8 cellular contexts compared by ENCODE assay signal in the genomic region with DNA sequence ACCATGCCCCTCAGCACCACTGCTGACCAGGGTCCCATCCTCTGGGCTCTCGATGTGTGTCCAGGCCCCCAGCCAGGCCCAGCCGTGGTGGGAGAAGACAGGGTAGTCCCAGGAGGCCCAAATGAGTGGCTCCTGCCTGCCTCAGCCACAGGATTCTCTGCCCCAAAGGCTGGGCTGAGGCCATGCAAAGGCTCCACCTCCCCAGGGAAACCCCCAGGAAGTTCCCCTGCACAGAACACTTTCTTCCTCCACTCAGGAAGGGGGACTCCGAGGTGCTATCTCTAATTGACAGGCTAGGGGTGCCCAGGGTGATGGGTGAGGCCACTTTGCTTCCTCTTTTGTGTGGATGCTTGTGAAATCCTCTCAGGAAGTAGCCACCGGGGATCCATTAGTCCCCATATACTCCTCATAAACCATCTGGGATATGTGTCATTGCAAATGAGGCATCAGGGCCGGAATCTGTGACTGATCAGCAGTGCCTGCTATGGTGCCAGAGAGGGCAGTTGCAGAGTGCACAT. TPM values are rescaled to one million over a fixed set of nuclear protein-coding genes. Genes with fewer than 3 reads are reported as not detected.
DNase-seq lines count a peak whose midpoint lies in the region; ATAC-seq and TF ChIP-seq lines count a peak whose summit lies in the region.

No MANE protein-coding gene starts in this region.

- peaks cover 32% of the 10 kb centered on the region for H3K27me3 Mint-ChIP-seq in HFFc6 (ENCODE audit: insufficient read depth)

- no peak for TF ChIP-seq CTCF in HFFc6 (IDR thresholded peaks at IDR 0.05)

- no peak overlapping the region for H3K4me3 Mint-ChIP-seq in HFFc6

- H3K36me3 Mint-ChIP-seq in HFFc6 (ENCODE audit: low read depth) = no peaks in the 10 kb centered on the region

- H3K9me3 Mint-ChIP-seq in HFFc6 = no peaks in the 10 kb centered on the region

- DNase-seq in activated CD4-positive, CD25-positive, alpha-beta regulatory T cell (lab: John Stamatoyannopoulos, UW) = no peak
- peak; percentile 19 for DNase-seq in HCEC 1CT
- DNase-seq in NOMO-1 treated with dmso at 0.1 percent for 144 hours (lab: John Stamatoyannopoulos, UW; ENCODE audit: unreplicated experiment) = peak; percentile 12
- peak; percentile 34 to 39 for DNase-seq in stimulated activated CD4-positive, alpha-beta T cell treated with anti-CD3 and anti-CD28 coated beads, Interleukin-2, amount 100 ng/mL, for 24 hours
- DNase-seq in HFFc6 = no peak
- DNase-seq in SK-N-DZ (ENCODE audit: low spot score) = no peak
- DNase-seq in NCI-H1930 (lab: John Stamatoyannopoulos, UW) = no peak

- ATAC-seq in activated CD4-positive, CD25-positive, alpha-beta regulatory T cell treated with anti-CD3 and anti-CD28 coated beads, Interleukin-2, amount 50 U/mL, for 24 hours = peak; percentile 70 to 74

- H3K4me1 Mint-ChIP-seq in HFFc6 (ENCODE audit: low read depth) = no peaks in the 10 kb centered on the region

- no peak overlapping the region for H3K27ac Mint-ChIP-seq in HFFc6

RNA-seq across cellular contexts. Expression of gene TDRD7, which starts 23.1 kb away (rescaled TPM):
- total RNA-seq in HFFc6 (2021; fragmentation: NEBNext Ultra II Directional; extraction: Animal tissue kit (Norgen Biotek cat#: 25700)) = 10 to 100 TPM in 2 of 6 experiments, 1 to 10 TPM in 4; 8.2 to 10.5 (median 9.0) TPM
- polyA plus RNA-seq in SK-N-DZ (2014; cell fraction: cytosol; rRNA removed) = 1.0 and 1.1 TPM in 2 replicates
- polyA plus RNA-seq in SK-N-DZ (2014; cell fraction: nucleus; rRNA removed) = 0.72 and 2.2 TPM in 2 replicates

Comparison
In these comparisons a context has a peak if more than half of its experiments do, and no peak if none do; other contexts are left out.
1. DNase-seq: peak in HCEC 1CT (single experiment), NOMO-1 treated with dmso at 0.1 percent for 144 hours (single experiment) and stimulated activated CD4-positive, alpha-beta T cell treated with anti-CD3 and anti-CD28 coated beads, Interleukin-2, amount 100 ng/mL, for 24 hours (2 of 2); none in activated CD4-positive, CD25-positive, alpha-beta regulatory T cell (0 of 4), HFFc6 (single experiment), SK-N-DZ (single experiment) and NCI-H1930 (0 of 2).